ENCODE assay signal across 10 cellular contexts in genomic region chr14:35366048-35366428, GRCh38. TPM values are rescaled to one million over a fixed set of nuclear protein-coding genes. Genes with fewer than 3 reads are reported as not detected.
DNase-seq lines count a peak whose midpoint lies in the region; ATAC-seq, FAIRE-seq and TF ChIP-seq lines count a peak whose summit lies in the region.
"Had no signal": no experiment of that assay in that cellular context is flagged by ENCODE, and none has a peak within 500 bp of the region (broad histone marks: within the 10 kb centered on the region; RNA-seq: fewer than 3 reads in every experiment).

No MANE protein-coding gene starts in this region.

- H3K79me2 ChIP-seq in GM12878 (ENCODE audit: control insufficient read depth, insufficient read depth, low read length): no peaks in the 10 kb centered on the region

- H3K27me3 ChIP-seq in GM12878 (replicated peaks in 1 of 2; ENCODE audit: control insufficient read depth in 2 of 2, insufficient read depth in 2 of 2, low read length in 1 of 2) (no peaks in the 10 kb centered on the region), lung (ENCODE audit: control insufficient read depth, insufficient read depth) (no peaks in the 10 kb centered on the region), thyroid gland (no peaks in the 10 kb centered on the region)

- 94% methylated on average over 12 of the region's 12 CpGs for WGBS in GM12878 (ENCODE audit: insufficient coverage, insufficient replicate concordance, low lambda C conversion rate, missing lambda C conversion rate)
- WGBS in lung, 2 donors: 68 to 78% methylated on average over 12 of the region's 12 CpGs
- 95 to 98% methylated on average over 10 to 12 of the region's 12 CpGs for WGBS in thyroid gland, 2 donors

- H4K20me1 ChIP-seq in GM12878 (ENCODE audit: control insufficient read depth, insufficient read depth): no peaks in the 10 kb centered on the region

- peaks cover 43% of the 10 kb centered on the region for H3K4me1 ChIP-seq in GM12878 (ENCODE audit: control insufficient read depth, insufficient read depth, low read length)
- peaks cover 14 to 36% of the 10 kb centered on the region in 2 donors for H3K4me1 ChIP-seq in lung (ENCODE audit: control insufficient read depth in 2 of 2, insufficient read depth in 2 of 2, low read length in 2 of 2)
- peaks cover 67 to 95% of the 10 kb centered on the region in 2 donors for H3K4me1 ChIP-seq in thyroid gland

- TF ChIP-seq CTCF in GM12878 (IDR thresholded peaks at IDR 0.05 in 2 of 3, conservative IDR thresholded peaks at IDR 0.05 in 1 of 3; ENCODE audit: control insufficient read depth in 2 of 3, extremely low read depth in 1 of 3, insufficient read depth in 1 of 3, low read depth in 3 of 3, low read length in 3 of 3) (no peak), lung (IDR thresholded peaks at IDR 0.05; ENCODE audit: control extremely low read depth, extremely low read depth) (no peak), thyroid gland (IDR thresholded peaks at IDR 0.05) (no peak)

- H3K4me3 ChIP-seq in GM12878 (no peak overlapping the region), lung (no peak overlapping the region), thyroid gland (replicated peaks in 1 of 3) (no peak overlapping the region)

- TF ChIP-seq EP300 in GM12878 (IDR thresholded peaks at IDR 0.05; ENCODE audit: borderline replicate concordance in 1 of 2, control insufficient read depth in 1 of 2, low read depth in 2 of 2, low read length in 2 of 2): no peak

- H3K4me2 ChIP-seq in GM12878 (ENCODE audit: control insufficient read depth, insufficient read depth): no peak overlapping the region

- no peak for ATAC-seq in GM12878
- peak; percentile 32 for ATAC-seq in lung (ENCODE audit: insufficient read depth, low FRiP score)

- H3K9me3 ChIP-seq in GM12878 (replicated peaks; ENCODE audit: control insufficient read depth, insufficient read depth, low read length): peaks cover 3% of the 10 kb centered on the region; the same call in 2 of the 3 replicates
- H3K9me3 ChIP-seq in lung (ENCODE audit: control insufficient read depth in 2 of 2, insufficient read depth in 1 of 2, low read length in 1 of 2): peaks cover 0 to 2% of the 10 kb centered on the region in 2 donors
- no peaks in the 10 kb centered on the region for H3K9me3 ChIP-seq in thyroid gland

- FAIRE-seq in GM12878 (lab: Jason Lieb, UNC) (no peak), frontal cortex (lab: Jason Lieb, UNC) (no peak)
- FAIRE-seq: colon had no signal

- in situ Hi-C loops in GM12878 (cut with MboI): no loop called here

- BruUV-seq in GM12878 (replicated peaks; lab: Mats Ljungman, UMichigan): no TSS peak

- H3K36me3 ChIP-seq in GM12878 (ENCODE audit: control insufficient read depth in 2 of 2, insufficient read depth in 2 of 2, low read length in 1 of 2): no peaks in the 10 kb centered on the region; a peak in 1 of 4 replicates
- H3K36me3 ChIP-seq in lung (ENCODE audit: control insufficient read depth in 2 of 2, insufficient read depth in 2 of 2, low read length in 2 of 2): no peaks in the 10 kb centered on the region
- H3K36me3 ChIP-seq in thyroid gland: no peaks in the 10 kb centered on the region

- H2AFZ ChIP-seq in GM12878 (ENCODE audit: control insufficient read depth, low read depth, low read length): no peak overlapping the region

- H3K9ac ChIP-seq in GM12878 (ENCODE audit: control insufficient read depth, insufficient read depth, low read length): no peak overlapping the region

- no peak overlapping the region for H3K27ac ChIP-seq in GM12878 (ENCODE audit: control insufficient read depth, insufficient read depth)
- H3K27ac ChIP-seq in lung (ENCODE audit: low read depth in 1 of 2, low read length in 1 of 2): peak overlapping the region; percentile 43 to 78
- H3K27ac ChIP-seq in thyroid gland: peak overlapping the region; percentile 72 to 93 (median 85)
- H3K27ac ChIP-seq: C4-2B had no signal

- RAD21 ChIA-PET in GM12878 (lab: Charles Lee; ENCODE audit: unreplicated experiment): interaction anchor here (1.0 to 5.2 kb wide), 5 partner anchors 10 to 136 kb away, joined by 3 to 32 read pairs (median 6); partner anchors contain the start of genes NFKBIA and PSMA6

- peak; percentile 50 to 65 for DNase-seq in activated CD4-positive, alpha-beta T cell treated with anti-CD3 and anti-CD28 coated beads, Interleukin-2, amount 50 U/mL, for 48 hours
- DNase-seq in activated CD4-positive, alpha-beta T cell treated with anti-CD3 and anti-CD28 coated beads, Interleukin-2, amount 50 U/mL, for 1 hour: no peak
- no peak for DNase-seq in GM12878 (ENCODE audit: low read depth, low spot score)
- no peak for DNase-seq in lung (ENCODE audit: low spot score)
- no peak for DNase-seq in thyroid gland
- no peak for DNase-seq in NCI-H82 (lab: John Stamatoyannopoulos, UW)
- DNase-seq in NCI-H446 treated with DMSO at 0.1 percent for 48 hours (lab: John Stamatoyannopoulos, UW): no peak
- no peak for DNase-seq in frontal cortex (ENCODE audit: low spot score in 2 of 2)

- CTCF ChIA-PET in GM12878 (lab: Yijun Ruan, JAX): interaction anchor here (0.8 to 1.5 kb wide), 3 partner anchors 10 to 137 kb away, joined by 3 to 4 read pairs (median 3); no protein-coding TSS in a partner anchor

- TF ChIP-seq POLR2A in GM12878 (IDR thresholded peaks at IDR 0.05; ENCODE audit: low read depth, low read length): no peak
- no peak for TF ChIP-seq POLR2A in thyroid gland (IDR thresholded peaks at IDR 0.05)

- POLR2A ChIA-PET in GM12878 (lab: Charles Lee): interaction anchor here (1.0 to 1.4 kb wide), 3 partner anchors 14 to 39 kb away, joined by 3 to 4 read pairs (median 4); partner anchors contain the start of gene NFKBIA

- intact Hi-C loops in GM12878 (cut with micrococcal nuclease; ENCODE audit: unreplicated experiment): no loop called here
- intact Hi-C loops in thyroid gland (cut with DNase I): no loop called here

- SMC1A ChIA-PET in GM12878 (lab: Charles Lee; ENCODE audit: uncharacterized antibody, unreplicated experiment): interaction anchor here (1.0 to 1.9 kb wide), 6 partner anchors 14 to 75 kb away, joined by 3 to 7 read pairs (median 4); no protein-coding TSS in a partner anchor

- no peak for TF ChIP-seq RAD21 in GM12878 (IDR thresholded peaks at IDR 0.05; ENCODE audit: insufficient read depth, low read depth, low read length)

TF ChIP-seq in GM12878, 131 proteins besides CTCF, POLR2A, EP300 and RAD21 (continues in another document):
- TF ChIP-seq ZNF592 (IDR thresholded peaks at IDR 0.05) (no peak), SRF (IDR thresholded peaks at IDR 0.05; ENCODE audit: low read depth in 2 of 2, low read length in 2 of 2) (no peak)

RNA-seq across cellular contexts. Expression of gene NFKBIA, which starts 38.5 kb away (rescaled TPM):
- total RNA-seq in GM12878 (2013; cell fraction: nucleolus; rRNA removed): 374 and 384 TPM in 2 replicates
- total RNA-seq in GM12878 (2014; rRNA removed): 383 and 419 TPM in 2 replicates
- 278 and 281 TPM in 2 replicates for total RNA-seq in GM12878 (2014; rRNA removed; fragmentation: Illumina TruSeq; extraction: Trizol)
- total RNA-seq in GM12878 (2021): 303 and 309 TPM in 2 replicates
- polyA plus RNA-seq in GM12878 (2011; ENCODE audit: low read depth): 104 TPM
- polyA plus RNA-seq in GM12878 (2011; rRNA removed): 149 and 274 TPM in 2 replicates
- 327 and 351 TPM in 2 replicates for polyA plus RNA-seq in GM12878 (2011; cell fraction: cytosol; rRNA removed)
- polyA plus RNA-seq in GM12878 (2011; cell fraction: nucleus; rRNA removed): 803 and 908 TPM in 2 replicates
- polyA plus RNA-seq in GM12878 (2012): 177 and 183 TPM in 2 replicates
- 218 and 275 TPM in 2 replicates for polyA plus RNA-seq in GM12878 (2014; fragmentation: Illumina TruSeq; extraction: Trizol)
- 100 to 1,000 TPM; 123 to 159 TPM for polyA plus RNA-seq in GM12878 (2014; fragmentation: Nextera tagmentation; extraction: Ambion mirVana)
- polyA plus RNA-seq in GM12878 (2014; rRNA removed): 259 and 331 TPM in 2 replicates
- 100 to 1,000 TPM; 187 to 200 TPM for polyA plus RNA-seq in GM12878 (2016; fragmentation: Nextera tagmentation; extraction: Ambion mirVana)
- 500 and 595 TPM in 2 replicates for polyA minus RNA-seq in GM12878 (2011; rRNA and poly(A)+ RNA removed)
- 230 and 243 TPM in 2 replicates for polyA minus RNA-seq in GM12878 (2011; cell fraction: cytosol; rRNA and poly(A)+ RNA removed)
- polyA minus RNA-seq in GM12878 (2011; cell fraction: nucleus; rRNA and poly(A)+ RNA removed): 702 and 1,107 TPM in 2 replicates
- 100 to 1,000 TPM; 312 to 574 TPM for total RNA-seq in lung
- 1,000 to 10,000 TPM in 1 of 2 donors, 100 to 1,000 TPM in 1; 182 to 1,327 TPM for polyA plus RNA-seq in lung
- 100 to 1,000 TPM; 200 to 434 (median 356) TPM for total RNA-seq in thyroid gland
- 46.5 TPM for total RNA-seq in frontal cortex

Comparison
In these comparisons a context has a peak if more than half of its experiments do, and no peak if none do; other contexts are left out.
1. DNase-seq: peak in activated CD4-positive, alpha-beta T cell treated with anti-CD3 and anti-CD28 coated beads, Interleukin-2, amount 50 U/mL, for 48 hours (2 of 2); none in activated CD4-positive, alpha-beta T cell treated with anti-CD3 and anti-CD28 coated beads, Interleukin-2, amount 50 U/mL, for 1 hour (single experiment), GM12878 (single experiment), lung (single experiment), thyroid gland (0 of 2), NCI-H82 (single experiment), NCI-H446 treated with DMSO at 0.1 percent for 48 hours (single experiment) and frontal cortex (0 of 2).